Comparison of ENCODE assay signal across 8 cellular contexts in the genomic region with DNA sequence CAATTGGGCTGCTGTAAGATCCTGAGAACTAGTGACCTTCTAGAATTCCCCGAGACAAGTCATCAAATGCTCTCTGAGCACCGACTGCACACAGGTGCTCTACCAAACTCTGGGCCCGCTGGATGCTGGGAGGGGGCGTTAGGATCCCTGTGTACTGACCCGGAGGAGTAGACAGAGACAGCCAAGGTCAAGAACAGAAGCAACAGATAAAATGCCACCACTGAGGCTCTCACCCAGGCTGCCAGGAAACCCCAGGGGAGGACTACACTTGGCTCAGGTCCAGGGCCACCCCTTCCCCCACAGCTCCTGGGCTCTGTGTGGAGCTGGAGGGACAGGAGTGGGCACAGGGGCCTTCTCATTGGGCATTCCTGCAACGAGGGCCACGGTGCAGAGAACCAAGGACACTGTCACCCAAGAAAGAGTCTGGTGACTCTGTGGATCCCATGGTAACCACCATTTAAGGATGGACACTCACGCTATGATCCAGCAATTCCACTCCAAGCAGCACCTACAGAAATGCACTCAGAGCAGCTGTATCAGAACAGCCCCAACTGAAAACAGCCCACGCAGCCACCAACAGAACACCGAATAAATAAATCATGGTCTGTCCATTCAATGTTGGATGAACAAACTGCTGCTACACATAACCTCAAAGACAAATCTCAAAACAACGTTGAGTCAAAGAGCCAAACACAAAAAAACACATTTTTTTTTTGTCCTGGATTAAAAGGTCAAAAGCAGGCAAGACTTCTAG. TPM values are rescaled to one million over a fixed set of nuclear protein-coding genes. Genes with fewer than 3 reads are reported as not detected.
DNase-seq lines count a peak whose midpoint lies in the region; ATAC-seq, FAIRE-seq and TF ChIP-seq lines count a peak whose summit lies in the region.

No MANE protein-coding gene starts in this region.

- POLR2A ChIA-PET in naive thymus-derived CD8-positive, alpha-beta T cell (lab: Charles Lee) = interaction anchor here (1.6 to 3.0 kb wide), 3 partner anchors 17 to 71 kb away, joined by 12 to 40 read pairs (median 39); partner anchors contain the start of genes MED26, SLC35E1, SMIM7 and TMEM38A

- peaks cover 31% of the 10 kb centered on the region for H4K20me1 ChIP-seq in DOHH2 (ENCODE audit: control insufficient read depth, insufficient read depth, low read depth, low read length)

- H3K4me3 Mint-ChIP-seq in T-helper 17 cell = peak overlapping the region; percentile 88
- peak overlapping the region in 8 of 10 donors; percentile 81 to 87 (median 83) for H3K4me3 Mint-ChIP-seq in naive thymus-derived CD8-positive, alpha-beta T cell

- no peaks in the 10 kb centered on the region for H3K27me3 ChIP-seq in DOHH2 (ENCODE audit: control insufficient read depth, low read length)
- H3K27me3 ChIP-seq in right lobe of liver = no peaks in the 10 kb centered on the region

- no peak for DNase-seq in T-helper 17 cell
- DNase-seq in naive thymus-derived CD8-positive, alpha-beta T cell = no peak
- DNase-seq in NCI-H2081 treated with DMSO at 0.1 percent for 48 hours (lab: John Stamatoyannopoulos, UW) = no peak
- DNase-seq in right lobe of liver = no peak
- DNase-seq in urothelium cell line (ENCODE audit: low spot score) = no peak
- DNase-seq in SIG-M5 (lab: John Stamatoyannopoulos, UW) = no peak

- H3K9me3 ChIP-seq in DOHH2 (ENCODE audit: control insufficient read depth, insufficient read depth, low read length) = no peaks in the 10 kb centered on the region
- H3K9me3 ChIP-seq in T-helper 17 cell (ENCODE audit: control insufficient read depth, low read length, poor library complexity, severe bottlenecking) = no peaks in the 10 kb centered on the region
- no peaks in the 10 kb centered on the region for H3K9me3 ChIP-seq in right lobe of liver

- peak overlapping the region; percentile 97 for H3K27ac Mint-ChIP-seq in T-helper 17 cell
- peak overlapping the region in 9 of 10 donors; percentile 69 to 97 (median 92) for H3K27ac Mint-ChIP-seq in naive thymus-derived CD8-positive, alpha-beta T cell

- peaks cover 50% of the 10 kb centered on the region for H3F3A ChIP-seq in DOHH2 (ENCODE audit: control insufficient read depth, insufficient read depth)

- H3K4me1 ChIP-seq in DOHH2 (ENCODE audit: control insufficient read depth, low read length) = peaks cover 97% of the 10 kb centered on the region
- H3K4me1 ChIP-seq in right lobe of liver = peaks cover 0 to 12% (median 0%) of the 10 kb centered on the region in 4 donors

- H3K9me2 ChIP-seq in DOHH2 (replicated peaks; ENCODE audit: control insufficient read depth, low read length) = no peaks in the 10 kb centered on the region

- WGBS in right lobe of liver (ENCODE audit: insufficient coverage, low coverage, low lambda C conversion rate, missing lambda C conversion rate) = 82% methylated on average over 4 of the region's 11 CpGs

- H3K4me2 ChIP-seq in DOHH2 (ENCODE audit: low read length) = peak overlapping the region; percentile 96

- TF ChIP-seq POLR2A in right lobe of liver (IDR thresholded peaks at IDR 0.05) = no peak

- intact Hi-C loops in right lobe of liver (cut with DNase I) = no loop called here

- peak; percentile 9 for ATAC-seq in GM21723 (IDR thresholded peaks at IDR 0.05; ENCODE audit: unreplicated experiment)
- no peak for ATAC-seq in T-helper 17 cell
- no peak for ATAC-seq in naive thymus-derived CD8-positive, alpha-beta T cell
- no peak for ATAC-seq in right lobe of liver

- H3K36me3 Mint-ChIP-seq in T-helper 17 cell (ENCODE audit: low read depth) = no peaks in the 10 kb centered on the region
- no peaks in the 10 kb centered on the region for H3K36me3 Mint-ChIP-seq in naive thymus-derived CD8-positive, alpha-beta T cell

- peaks cover 58% of the 10 kb centered on the region for H3K4me1 Mint-ChIP-seq in T-helper 17 cell
- H3K4me1 Mint-ChIP-seq in naive thymus-derived CD8-positive, alpha-beta T cell = peaks cover 29 to 96% (median 86%) of the 10 kb centered on the region in 4 donors

- H3K27ac ChIP-seq in DOHH2 (ENCODE audit: low read depth, low read length) (peak overlapping the region; percentile 96), right lobe of liver (no peak overlapping the region)

- no peak for FAIRE-seq in urothelium cell line (lab: Jason Lieb, UNC)

- peaks cover 95% of the 10 kb centered on the region for H3K79me2 ChIP-seq in DOHH2 (ENCODE audit: control insufficient read depth, low read length)

- H3K36me3 ChIP-seq in DOHH2 (ENCODE audit: control insufficient read depth, low read length) = peaks cover 45% of the 10 kb centered on the region
- H3K36me3 ChIP-seq in right lobe of liver = no peaks in the 10 kb centered on the region

- peaks cover 0 to 2% (median 0%) of the 10 kb centered on the region in 9 donors for H3K9me3 Mint-ChIP-seq in naive thymus-derived CD8-positive, alpha-beta T cell

- TF ChIP-seq CTCF in DOHH2 (IDR thresholded peaks at IDR 0.05; ENCODE audit: low read depth, low read length, poor library complexity, severe bottlenecking) (no peak), right lobe of liver (IDR thresholded peaks at IDR 0.05) (no peak)

- H3K27me3 Mint-ChIP-seq in T-helper 17 cell = no peaks in the 10 kb centered on the region
- no peaks in the 10 kb centered on the region for H3K27me3 Mint-ChIP-seq in naive thymus-derived CD8-positive, alpha-beta T cell

- H3K4me3 ChIP-seq in DOHH2 (ENCODE audit: low read length) (peak overlapping the region; percentile 78), right lobe of liver (no peak overlapping the region)

RNA-seq across cellular contexts. Expression of gene SLC35E1, which starts 16.8 kb away (rescaled TPM):
- 10 to 100 TPM; 68.1 to 75.9 TPM for total RNA-seq in T-helper 17 cell
- total RNA-seq in naive thymus-derived CD8-positive, alpha-beta T cell = 10 to 100 TPM; 31.5 to 34.2 TPM
- 10 to 100 TPM; 13.6 to 22.3 (median 16.1) TPM for polyA plus RNA-seq in naive thymus-derived CD8-positive, alpha-beta T cell
- total RNA-seq in right lobe of liver = 10 to 100 TPM; 17.2 to 27.4 (median 20.1) TPM

RNA-seq across cellular contexts. Expression of gene MED26, which starts 39.0 kb away (rescaled TPM):
- total RNA-seq in T-helper 17 cell (10 to 100 TPM; 36.4 to 41.8 TPM), right lobe of liver (1 to 10 TPM; 3.4 to 5.4 (median 4.4) TPM)
- 10 to 100 TPM; 16.5 to 18.5 TPM for total RNA-seq in naive thymus-derived CD8-positive, alpha-beta T cell
- polyA plus RNA-seq in naive thymus-derived CD8-positive, alpha-beta T cell = 1 to 10 TPM; 2.7 to 3.9 (median 3.1) TPM

RNA-seq across cellular contexts. Expression of gene CHERP, which starts 46.8 kb away (rescaled TPM):
- total RNA-seq in T-helper 17 cell = 10 to 100 TPM; 50.1 to 63.7 TPM
- total RNA-seq in naive thymus-derived CD8-positive, alpha-beta T cell = 10 to 100 TPM; 75.6 to 82.0 TPM
- 10 to 100 TPM in 1 of 3 donors, 1 to 10 TPM in 2; 4.7 to 17.8 (median 8.6) TPM for polyA plus RNA-seq in naive thymus-derived CD8-positive, alpha-beta T cell
- 10 to 100 TPM in 4 of 6 experiments, 1 to 10 TPM in 2; 6.8 to 26.2 (median 20.6) TPM for total RNA-seq in right lobe of liver
